In genomic region chr7:123218866-123219265, GRCh38 we compare ENCODE assay signal across 38 cellular contexts. TPM values are rescaled to one million over a fixed set of nuclear protein-coding genes. Genes with fewer than 3 reads are reported as not detected.
"Had no signal": no experiment of that assay in that cellular context is flagged by ENCODE, and none has a peak within 500 bp of the region (broad histone marks: within the 10 kb centered on the region; RNA-seq: fewer than 3 reads in every experiment).

No MANE protein-coding gene starts in this region.

- DNase-seq: activated CD4-positive, alpha-beta memory T cell treated with anti-CD3 and anti-CD28 coated beads, Interleukin-2, amount 10 ng/mL, durations not matched to agents 7 days and 5 days; activated CD4-positive, alpha-beta T cell treated with anti-CD3 and anti-CD28 coated beads for 1 hour; activated CD4-positive, alpha-beta T cell treated with anti-CD3 and anti-CD28 coated beads for 36 hours; activated CD4-positive, alpha-beta T cell treated with anti-CD3 and anti-CD28 coated beads for 48 hours; activated CD4-positive, alpha-beta T cell treated with anti-CD3 and anti-CD28 coated beads, Interleukin-2, amount 10 ng/mL, durations not matched to agents 7 days and 5 days; activated CD4-positive, alpha-beta T cell treated with anti-CD3 and anti-CD28 coated beads, Interleukin-2, amount 50 U/mL, for 48 hours; activated CD4-positive, CD25-positive, alpha-beta regulatory T cell; activated CD8-positive, alpha-beta memory T cell treated with anti-CD3 and anti-CD28 coated beads for 24 hours; activated CD8-positive, alpha-beta memory T cell treated with anti-CD3 and anti-CD28 coated beads, Interleukin-2, amount 10 ng/mL, durations not matched to agents 7 days and 5 days; activated CD8-positive, alpha-beta memory T cell treated with anti-CD3 and anti-CD28 coated beads, Interleukin-2, amount 50 U/mL, for 48 hours; activated CD8-positive, alpha-beta T cell treated with anti-CD3 and anti-CD28 coated beads, Interleukin-2, amount 10 ng/mL, durations not matched to agents 7 days and 5 days; activated effector memory CD4-positive, alpha-beta T cell treated with Interleukin-2 at 50 U/mL for 16 hours; activated gamma-delta T cell; activated naive CD4-positive, alpha-beta T cell treated with anti-CD3 and anti-CD28 coated beads, Interleukin-2, amount 10 ng/mL, durations not matched to agents 7 days and 5 days; activated naive CD4-positive, alpha-beta T cell treated with Interleukin-2 at 50 U/mL for 16 hours; activated naive CD8-positive, alpha-beta T cell treated with anti-CD3 and anti-CD28 coated beads for 36 hours; activated T-cell treated with anti-CD3 and anti-CD28 coated beads, Interleukin-2, amount 50 U/mL, for 24 hours; activated T-cell treated with anti-CD3 and anti-CD28 coated beads, Interleukin-2, amount 50 U/mL, for 48 hours; amniotic stem cell; aorta; caudate nucleus; cerebellar nuclear complex; T-helper 1 cell; T-helper 2 cell; T-helper 9 cell; WERI-Rb-1 had no signal

- H3K4me3 Mint-ChIP-seq: activated CD4-positive, alpha-beta memory T cell treated with anti-CD3 and anti-CD28 coated beads, Interleukin-2, amount 10 ng/mL, durations not matched to agents 7 days and 5 days; activated CD4-positive, alpha-beta T cell treated with anti-CD3 and anti-CD28 coated beads for 36 hours; activated CD4-positive, alpha-beta T cell treated with anti-CD3 and anti-CD28 coated beads, Interleukin-2, amount 10 ng/mL, durations not matched to agents 7 days and 5 days; activated CD8-positive, alpha-beta memory T cell treated with anti-CD3 and anti-CD28 coated beads, Interleukin-2, amount 10 ng/mL, durations not matched to agents 7 days and 5 days; activated CD8-positive, alpha-beta T cell treated with anti-CD3 and anti-CD28 coated beads, Interleukin-2, amount 10 ng/mL, durations not matched to agents 7 days and 5 days; activated naive CD4-positive, alpha-beta T cell treated with anti-CD3 and anti-CD28 coated beads, Interleukin-2, amount 10 ng/mL, durations not matched to agents 7 days and 5 days; activated naive CD4-positive, alpha-beta T cell treated with anti-CD3 and anti-CD28 coated beads, Interleukin-2, amount 50 U/mL, for 24 hours; activated naive CD8-positive, alpha-beta T cell treated with anti-CD3 and anti-CD28 coated beads for 36 hours; activated T-cell treated with anti-CD3 and anti-CD28 coated beads, Interleukin-2, amount 50 U/mL, for 24 hours; brain; central memory CD8-positive, alpha-beta T cell; T-helper 1 cell treated with Interleukin-12 subunit alpha and Interleukin-12 subunit beta and Interleukin-4 antibody, amounts not matched to agents 30 μg/mL and 1 μg/mL, for 36 hours; T-helper 2 cell treated with Interferon-gamma antibody and Interleukin-4, amounts not matched to agents 5 μg/mL and 100 μg/mL, for 36 hours; WTC11 had no signal

- H3K27ac ChIP-seq: adrenal gland, cardiac muscle cell, WERI-Rb-1 had no signal

- H3K27me3 Mint-ChIP-seq: activated CD4-positive, alpha-beta memory T cell treated with anti-CD3 and anti-CD28 coated beads, Interleukin-2, amount 10 ng/mL, durations not matched to agents 7 days and 5 days; activated CD4-positive, alpha-beta T cell treated with anti-CD3 and anti-CD28 coated beads for 36 hours; activated CD4-positive, alpha-beta T cell treated with anti-CD3 and anti-CD28 coated beads, Interleukin-2, amount 10 ng/mL, durations not matched to agents 7 days and 5 days; activated CD8-positive, alpha-beta memory T cell treated with anti-CD3 and anti-CD28 coated beads, Interleukin-2, amount 10 ng/mL, durations not matched to agents 7 days and 5 days; activated naive CD4-positive, alpha-beta T cell treated with anti-CD3 and anti-CD28 coated beads, Interleukin-2, amount 10 ng/mL, durations not matched to agents 7 days and 5 days; activated naive CD4-positive, alpha-beta T cell treated with anti-CD3 and anti-CD28 coated beads, Interleukin-2, amount 50 U/mL, for 24 hours; activated naive CD8-positive, alpha-beta T cell treated with anti-CD3 and anti-CD28 coated beads for 36 hours; activated T-cell treated with anti-CD3 and anti-CD28 coated beads, Interleukin-2, amount 50 U/mL, for 24 hours; brain; central memory CD8-positive, alpha-beta T cell had no signal

- H3K4me3 ChIP-seq: adrenal gland, cardiac muscle cell had no signal

- ATAC-seq: activated CD4-positive, alpha-beta T cell treated with anti-CD3 and anti-CD28 coated beads for 36 hours; activated CD4-positive, CD25-positive, alpha-beta regulatory T cell treated with anti-CD3 and anti-CD28 coated beads, Interleukin-2, amount 50 U/mL, for 24 hours; activated CD8-positive, alpha-beta memory T cell treated with anti-CD3 and anti-CD28 coated beads, Interleukin-2, amount 10 ng/mL, durations not matched to agents 7 days and 5 days; activated CD8-positive, alpha-beta T cell treated with anti-CD3 and anti-CD28 coated beads, Interleukin-2, amount 10 ng/mL, durations not matched to agents 7 days and 5 days; WTC11 had no signal

- H3K27me3 ChIP-seq: adrenal gland, cardiac muscle cell had no signal

- H3K36me3 Mint-ChIP-seq: activated CD8-positive, alpha-beta memory T cell treated with anti-CD3 and anti-CD28 coated beads, Interleukin-2, amount 10 ng/mL, durations not matched to agents 7 days and 5 days; activated naive CD4-positive, alpha-beta T cell treated with anti-CD3 and anti-CD28 coated beads, Interleukin-2, amount 10 ng/mL, durations not matched to agents 7 days and 5 days; activated naive CD8-positive, alpha-beta T cell treated with anti-CD3 and anti-CD28 coated beads for 36 hours; brain had no signal

- H3K27ac Mint-ChIP-seq: activated CD4-positive, alpha-beta memory T cell treated with anti-CD3 and anti-CD28 coated beads, Interleukin-2, amount 10 ng/mL, durations not matched to agents 7 days and 5 days; activated CD4-positive, alpha-beta T cell treated with anti-CD3 and anti-CD28 coated beads for 36 hours; activated CD4-positive, alpha-beta T cell treated with anti-CD3 and anti-CD28 coated beads, Interleukin-2, amount 10 ng/mL, durations not matched to agents 7 days and 5 days; activated CD8-positive, alpha-beta memory T cell treated with anti-CD3 and anti-CD28 coated beads, Interleukin-2, amount 10 ng/mL, durations not matched to agents 7 days and 5 days; activated CD8-positive, alpha-beta T cell treated with anti-CD3 and anti-CD28 coated beads, Interleukin-2, amount 10 ng/mL, durations not matched to agents 7 days and 5 days; activated naive CD4-positive, alpha-beta T cell treated with anti-CD3 and anti-CD28 coated beads, Interleukin-2, amount 10 ng/mL, durations not matched to agents 7 days and 5 days; activated naive CD4-positive, alpha-beta T cell treated with anti-CD3 and anti-CD28 coated beads, Interleukin-2, amount 50 U/mL, for 24 hours; activated naive CD8-positive, alpha-beta T cell treated with anti-CD3 and anti-CD28 coated beads for 36 hours; activated T-cell treated with anti-CD3 and anti-CD28 coated beads, Interleukin-2, amount 50 U/mL, for 24 hours; activated T-helper 2 cell treated with anti-CD3 and anti-CD28 coated beads, Interferon-gamma antibody, Interleukin-2, Interleukin-4, amounts not matched to agents 10 μg/mL and 5 μg/mL and 100 μg/mL, durations not matched to agents 14 hours and 24 hours and 36 hours; brain; T-helper 1 cell treated with Interleukin-12 subunit alpha and Interleukin-12 subunit beta and Interleukin-4 antibody, amounts not matched to agents 30 μg/mL and 1 μg/mL, for 36 hours; T-helper 2 cell treated with Interferon-gamma antibody and Interleukin-4, amounts not matched to agents 5 μg/mL and 100 μg/mL, for 36 hours; WTC11 had no signal

- H3K4me1 Mint-ChIP-seq: activated CD4-positive, alpha-beta memory T cell treated with anti-CD3 and anti-CD28 coated beads, Interleukin-2, amount 10 ng/mL, durations not matched to agents 7 days and 5 days; activated CD4-positive, alpha-beta T cell treated with anti-CD3 and anti-CD28 coated beads for 36 hours; activated CD4-positive, alpha-beta T cell treated with anti-CD3 and anti-CD28 coated beads, Interleukin-2, amount 10 ng/mL, durations not matched to agents 7 days and 5 days; activated CD8-positive, alpha-beta memory T cell treated with anti-CD3 and anti-CD28 coated beads, Interleukin-2, amount 10 ng/mL, durations not matched to agents 7 days and 5 days; activated naive CD4-positive, alpha-beta T cell treated with anti-CD3 and anti-CD28 coated beads, Interleukin-2, amount 10 ng/mL, durations not matched to agents 7 days and 5 days; activated naive CD4-positive, alpha-beta T cell treated with anti-CD3 and anti-CD28 coated beads, Interleukin-2, amount 50 U/mL, for 24 hours; activated naive CD8-positive, alpha-beta T cell treated with anti-CD3 and anti-CD28 coated beads for 36 hours; brain; central memory CD8-positive, alpha-beta T cell; WTC11 had no signal

- H3K36me3 ChIP-seq: adrenal gland, cardiac muscle cell, WERI-Rb-1 had no signal

RNA-seq across cellular contexts. Expression of gene SLC13A1, which starts 19.1 kb away (rescaled TPM):
- total RNA-seq: activated CD4-positive, alpha-beta memory T cell treated with anti-CD3 and anti-CD28 coated beads, Interleukin-2, amount 10 ng/mL, durations not matched to agents 7 days and 5 days; activated CD4-positive, alpha-beta T cell treated with anti-CD3 and anti-CD28 coated beads for 36 hours; activated CD4-positive, alpha-beta T cell treated with anti-CD3 and anti-CD28 coated beads, Interleukin-2, amount 10 ng/mL, durations not matched to agents 7 days and 5 days; activated CD8-positive, alpha-beta memory T cell treated with anti-CD3 and anti-CD28 coated beads, Interleukin-2, amount 10 ng/mL, durations not matched to agents 7 days and 5 days; activated CD8-positive, alpha-beta T cell treated with anti-CD3 and anti-CD28 coated beads, Interleukin-2, amount 10 ng/mL, durations not matched to agents 7 days and 5 days; activated naive CD8-positive, alpha-beta T cell treated with anti-CD3 and anti-CD28 coated beads for 36 hours; activated T-helper 2 cell treated with anti-CD3 and anti-CD28 coated beads, Interferon-gamma antibody, Interleukin-2, Interleukin-4, amounts not matched to agents 10 μg/mL and 5 μg/mL and 100 μg/mL, durations not matched to agents 14 hours and 24 hours and 36 hours; adrenal gland; aorta; astrocyte; bronchial epithelial cell; cardiac muscle cell had no signal
- polyA plus RNA-seq: adrenal gland, aorta, cardiac muscle cell had no signal
